ENCODE assay signal across 21 cellular contexts in the genomic region with DNA sequence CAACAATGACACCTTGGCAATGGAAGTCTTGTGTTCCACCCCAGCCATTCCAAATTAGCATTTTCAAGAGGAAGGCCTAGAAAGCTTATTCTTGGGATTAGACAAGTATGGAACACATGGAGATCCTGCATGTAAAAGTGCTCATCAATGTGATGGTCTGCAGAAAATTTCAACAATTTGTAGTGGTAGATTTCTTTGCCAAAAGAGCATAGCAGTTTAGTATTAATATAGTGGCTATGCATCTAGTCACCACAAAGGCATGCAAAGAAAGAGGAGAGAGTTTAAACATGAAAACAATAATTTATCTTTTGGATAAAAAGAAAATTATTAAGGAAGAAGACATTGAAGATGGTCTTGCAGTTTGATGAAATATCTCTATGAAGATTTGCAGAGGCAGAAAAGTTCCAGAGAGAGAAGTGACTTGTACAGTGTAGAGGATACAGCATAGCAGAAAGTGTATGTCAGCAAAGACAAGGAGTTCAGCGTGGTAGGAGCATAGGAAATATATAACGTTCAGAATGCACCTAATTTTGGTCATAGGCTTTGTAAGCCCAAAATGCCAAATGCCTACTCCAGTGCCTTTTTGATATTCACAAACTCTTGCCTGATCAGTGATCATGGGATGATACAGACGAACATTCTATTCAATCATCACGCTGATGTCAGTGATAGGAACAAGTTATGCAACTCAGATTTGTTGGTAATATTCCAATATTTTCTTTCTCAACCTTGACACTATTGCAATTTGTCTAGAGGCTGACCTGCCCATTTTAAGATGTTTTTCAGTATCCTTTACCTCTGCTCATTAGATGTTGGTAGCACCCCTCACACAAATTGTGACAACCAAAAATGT.
DNase-seq lines count a peak whose midpoint lies in the region; ATAC-seq, FAIRE-seq and TF ChIP-seq lines count a peak whose summit lies in the region.
"Had no signal": no experiment of that assay in that cellular context is flagged by ENCODE, and none has a peak within 500 bp of the region (broad histone marks: within the 10 kb centered on the region; RNA-seq: fewer than 3 reads in every experiment).

No MANE protein-coding gene starts in this region.

- ATAC-seq in foreskin keratinocyte = peak; percentile 31
- ATAC-seq in activated T-cell treated with anti-CD3 and anti-CD28 coated beads, Interleukin-2, amount 50 U/mL, for 4 hours = no peak
- ATAC-seq: activated CD8-positive, alpha-beta memory T cell treated with anti-CD3 and anti-CD28 coated beads, Interleukin-2, amount 10 ng/mL, durations not matched to agents 7 days and 5 days; activated T-helper 17 cell treated with anti-CD3 and anti-CD28 coated beads, Interleukin-2, amount 50 U/mL, for 72 hours; heart left ventricle; left ventricle myocardium superior; sciatic nerve had no signal

- no peak overlapping the region for H3K4me3 Mint-ChIP-seq in activated T-cell treated with anti-CD3 and anti-CD28 coated beads, Interleukin-2, amount 50 U/mL, for 4 hours
- H3K4me3 Mint-ChIP-seq: activated CD8-positive, alpha-beta memory T cell treated with anti-CD3 and anti-CD28 coated beads, Interleukin-2, amount 10 ng/mL, durations not matched to agents 7 days and 5 days; activated naive CD8-positive, alpha-beta T cell treated with anti-CD3 and anti-CD28 coated beads for 36 hours; activated T-helper 17 cell treated with anti-CD3 and anti-CD28 coated beads, Interleukin-2, amount 50 U/mL, for 72 hours; CD4-positive, CD25-positive, alpha-beta regulatory T cell had no signal

- H3K4me1 ChIP-seq in foreskin keratinocyte = peaks cover 6% of the 10 kb centered on the region
- H3K4me1 ChIP-seq: esophagus muscularis mucosa, heart left ventricle had no signal

- H3K27me3 Mint-ChIP-seq in activated T-cell treated with anti-CD3 and anti-CD28 coated beads, Interleukin-2, amount 50 U/mL, for 4 hours (ENCODE audit: low read depth) = no peaks in the 10 kb centered on the region
- H3K27me3 Mint-ChIP-seq: activated CD8-positive, alpha-beta memory T cell treated with anti-CD3 and anti-CD28 coated beads, Interleukin-2, amount 10 ng/mL, durations not matched to agents 7 days and 5 days; activated naive CD8-positive, alpha-beta T cell treated with anti-CD3 and anti-CD28 coated beads for 36 hours; CD4-positive, CD25-positive, alpha-beta regulatory T cell had no signal

- no peak for TF ChIP-seq CTCF in foreskin keratinocyte (conservative IDR thresholded peaks at IDR 0.05)

- no peaks in the 10 kb centered on the region for H3K36me3 Mint-ChIP-seq in activated T-cell treated with anti-CD3 and anti-CD28 coated beads, Interleukin-2, amount 50 U/mL, for 4 hours (ENCODE audit: insufficient read depth)
- H3K36me3 Mint-ChIP-seq: activated CD8-positive, alpha-beta memory T cell treated with anti-CD3 and anti-CD28 coated beads, Interleukin-2, amount 10 ng/mL, durations not matched to agents 7 days and 5 days; activated naive CD8-positive, alpha-beta T cell treated with anti-CD3 and anti-CD28 coated beads for 36 hours; CD4-positive, CD25-positive, alpha-beta regulatory T cell had no signal

- peak; percentile 83 for FAIRE-seq in HTR-8/SVneo (lab: Jason Lieb, UNC)
- FAIRE-seq in RCC 7860 (lab: Jason Lieb, UNC) = no peak

- H3K27me3 ChIP-seq in foreskin keratinocyte = no peaks in the 10 kb centered on the region
- H3K27me3 ChIP-seq: esophagus muscularis mucosa, heart left ventricle, MG63 had no signal

- H3K4me1 Mint-ChIP-seq in activated T-cell treated with anti-CD3 and anti-CD28 coated beads, Interleukin-2, amount 50 U/mL, for 4 hours (ENCODE audit: low read depth) = no peaks in the 10 kb centered on the region
- H3K4me1 Mint-ChIP-seq: activated CD8-positive, alpha-beta memory T cell treated with anti-CD3 and anti-CD28 coated beads, Interleukin-2, amount 10 ng/mL, durations not matched to agents 7 days and 5 days; activated naive CD8-positive, alpha-beta T cell treated with anti-CD3 and anti-CD28 coated beads for 36 hours; activated T-helper 17 cell treated with anti-CD3 and anti-CD28 coated beads, Interleukin-2, amount 50 U/mL, for 72 hours; CD4-positive, CD25-positive, alpha-beta regulatory T cell had no signal

- H3K9me3 Mint-ChIP-seq in activated T-cell treated with anti-CD3 and anti-CD28 coated beads, Interleukin-2, amount 50 U/mL, for 4 hours = peaks cover 19% of the 10 kb centered on the region
- H3K9me3 Mint-ChIP-seq: activated naive CD8-positive, alpha-beta T cell treated with anti-CD3 and anti-CD28 coated beads for 36 hours had no signal

- no peak overlapping the region for H3K27ac ChIP-seq in foreskin keratinocyte
- H3K27ac ChIP-seq: esophagus muscularis mucosa, heart left ventricle had no signal

- DNase-seq in AG08395 (ENCODE audit: low spot score) = peak; percentile 56
- no peak for DNase-seq in HTR-8/SVneo (ENCODE audit: insufficient read length, low spot score)
- peak; percentile 25 for DNase-seq in astrocyte of the hippocampus (ENCODE audit: low read depth, low spot score)
- peak in 1 of 2 donors; percentile 42 for DNase-seq in foreskin keratinocyte
- DNase-seq in activated T-cell treated with anti-CD3 and anti-CD28 coated beads, Interleukin-2, amount 50 U/mL, for 4 hours = no peak
- no peak for DNase-seq in NCI-H1436 treated with DMSO at 0.1 percent for 48 hours (lab: John Stamatoyannopoulos, UW)
- no peak for DNase-seq in amygdala (lab: John Stamatoyannopoulos, UW)
- no peak for DNase-seq in RCC 7860 (ENCODE audit: low spot score)
- DNase-seq: activated CD4-positive, alpha-beta T cell treated with anti-CD3 and anti-CD28 coated beads for 48 hours; activated CD8-positive, alpha-beta memory T cell treated with anti-CD3 and anti-CD28 coated beads, Interleukin-2, amount 10 ng/mL, durations not matched to agents 7 days and 5 days; activated naive CD8-positive, alpha-beta T cell treated with anti-CD3 and anti-CD28 coated beads for 36 hours; CD4-positive, CD25-positive, alpha-beta regulatory T cell; effector CD8-positive, alpha-beta T cell; heart left ventricle; left ventricle myocardium superior; MG63; NCI-H748 treated with DMSO at 0.1 percent for 48 hours; SHP77 treated with DMSO at 0.1 percent for 48 hours had no signal

Comparison
In these comparisons a context has a peak if more than half of its experiments do, and no peak if none do; other contexts are left out.
1. DNase-seq: peak in AG08395 (single experiment) and astrocyte of the hippocampus (single experiment); none in HTR-8/SVneo (single experiment), activated T-cell treated with anti-CD3 and anti-CD28 coated beads, Interleukin-2, amount 50 U/mL, for 4 hours (single experiment), NCI-H1436 treated with DMSO at 0.1 percent for 48 hours (single experiment), amygdala (0 of 56) and RCC 7860 (single experiment).